ENCODE assay signal across 13 cellular contexts in genomic region chr21:15841856-15842564, GRCh38.
DNase-seq lines count a peak whose midpoint lies in the region; FAIRE-seq and TF ChIP-seq lines count a peak whose summit lies in the region.
"Had no signal": no experiment of that assay in that cellular context is flagged by ENCODE, and none has a peak within 500 bp of the region (broad histone marks: within the 10 kb centered on the region; RNA-seq: fewer than 3 reads in every experiment).

No MANE protein-coding gene starts in this region.

- DNase-seq in AG08396 (ENCODE audit: low spot score) (peak; percentile 21), HTR-8/SVneo (ENCODE audit: insufficient read length, low spot score) (peak; percentile 5), astrocyte of the spinal cord (ENCODE audit: low read depth, low spot score) (peak; percentile 80), glomerular visceral epithelial cell (ENCODE audit: extremely low spot score) (peak; percentile 87), GM19239 (ENCODE audit: insufficient read length, low spot score) (no peak), NCI-H128 (lab: John Stamatoyannopoulos, UW; ENCODE audit: unreplicated experiment) (no peak), cerebellum (ENCODE audit: low spot score) (no peak), D721Med (ENCODE audit: insufficient read length, low spot score) (no peak)
- DNase-seq: activated CD8-positive, alpha-beta memory T cell treated with anti-CD3 and anti-CD28 coated beads, Interleukin-2, amount 50 U/mL, for 4 hours; hypothalamus; MV-4-11; stimulated activated CD4-positive, alpha-beta T cell treated with anti-CD3 and anti-CD28 coated beads, Interleukin-1b, Interleukin-23, amount 100 ng/mL, for 48 hours; stimulated activated naive B cell treated with anti-CD40 and anti-IgM and Interleukin-4, amounts not matched to agents 10 μg/mL and 1 μg/mL and 100 μg/mL, for 72 hours had no signal

- no peak overlapping the region for H3K4me3 ChIP-seq in astrocyte of the spinal cord (ENCODE audit: low read depth, low read length)

- no peak for TF ChIP-seq CTCF in astrocyte of the spinal cord (IDR thresholded peaks at IDR 0.05; ENCODE audit: low read depth, low read length)
- TF ChIP-seq CTCF in D721Med (IDR thresholded peaks at IDR 0.05; ENCODE audit: insufficient read depth, missing control alignments), result no peak

- FAIRE-seq in HTR-8/SVneo (lab: Jason Lieb, UNC) (peak; percentile 44), GM19239 (lab: Jason Lieb, UNC) (no peak), D721Med (lab: Jason Lieb, UNC) (no peak)

- in situ Hi-C loops in astrocyte of the spinal cord (cut with HindIII; ENCODE audit: low sequenced_read_pairs), result no loop called here

Comparison
In these comparisons a context has a peak if more than half of its experiments do, and no peak if none do; other contexts are left out.
1. DNase-seq: peak in AG08396 (single experiment), HTR-8/SVneo (single experiment), astrocyte of the spinal cord (single experiment) and glomerular visceral epithelial cell (single experiment); none in GM19239 (single experiment), NCI-H128 (single experiment), cerebellum (single experiment) and D721Med (single experiment).